Comparison of ENCODE assay signal across 1 cellular context in the genomic region with DNA sequence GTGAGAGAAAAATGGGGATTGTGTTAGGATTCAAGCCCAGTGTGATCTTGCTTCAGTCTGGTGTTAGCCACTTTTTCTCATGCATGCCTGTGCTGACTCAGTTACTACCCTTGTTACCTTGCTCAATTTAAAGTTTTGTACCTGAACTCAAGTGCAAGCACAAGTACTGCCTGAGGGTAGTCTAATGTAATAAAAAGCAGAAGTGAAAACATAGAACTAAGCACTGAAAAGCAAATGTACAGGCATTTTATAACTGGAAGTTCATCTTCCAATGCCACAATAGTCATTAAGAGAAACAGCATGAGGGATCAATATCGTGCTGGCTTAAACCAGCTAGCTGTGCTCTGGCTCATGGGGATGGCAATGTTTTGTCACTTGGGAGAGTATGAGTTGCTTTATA.
TF ChIP-seq lines count a peak whose summit lies in the region.

No MANE protein-coding gene starts in this region.

TF ChIP-seq in SK-N-SH, 30 proteins besides CTCF, POLR2A, EP300 and RAD21 (continued from another document):
- no peak for TF ChIP-seq FOXJ3 (CRISPR knock-in tag; IDR thresholded peaks at IDR 0.05)
